1 cellular context compared by ENCODE assay signal in genomic region chr9:113401027-113401792, GRCh38.
A peak's percentile ranks its signal among the peaks of the same experiment; 100 is the strongest.
TF ChIP-seq lines count a peak whose summit lies in the region.

TSS of gene ALAD (minus strand) at chr9:113401284. CDS start at chr9:113393559, 7,725 bp downstream.

TF ChIP-seq in HepG2, 621 proteins besides CTCF, POLR2A, EP300 and RAD21 (continued from another document and continues in another):
- TF ChIP-seq, protein P1, sequence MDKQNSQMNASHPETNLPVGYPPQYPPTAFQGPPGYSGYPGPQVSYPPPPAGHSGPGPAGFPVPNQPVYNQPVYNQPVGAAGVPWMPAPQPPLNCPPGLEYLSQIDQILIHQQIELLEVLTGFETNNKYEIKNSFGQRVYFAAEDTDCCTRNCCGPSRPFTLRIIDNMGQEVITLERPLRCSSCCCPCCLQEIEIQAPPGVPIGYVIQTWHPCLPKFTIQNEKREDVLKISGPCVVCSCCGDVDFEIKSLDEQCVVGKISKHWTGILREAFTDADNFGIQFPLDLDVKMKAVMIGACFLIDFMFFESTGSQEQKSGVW (CRISPR knock-in tag; IDR thresholded peaks at IDR 0.05; ENCODE audit: borderline replicate concordance): no peak
- peak; percentile 82 for TF ChIP-seq ZNF709 (CRISPR knock-in tag; IDR thresholded peaks at IDR 0.05)
- TF ChIP-seq ARID4A (CRISPR knock-in tag; IDR thresholded peaks at IDR 0.05; ENCODE audit: borderline replicate concordance): peak; percentile 91
- no peak for TF ChIP-seq NFKBIZ (CRISPR knock-in tag; IDR thresholded peaks at IDR 0.05)
- no peak for TF ChIP-seq ZNF781 (CRISPR knock-in tag; IDR thresholded peaks at IDR 0.05; ENCODE audit: borderline replicate concordance, not compliant biosample characterization)
- TF ChIP-seq ZNF614 (CRISPR knock-in tag; IDR thresholded peaks at IDR 0.05; ENCODE audit: borderline replicate concordance): peak; percentile 84; the same call in 1 of the 2 replicates
- TF ChIP-seq AGO1 (IDR thresholded peaks at IDR 0.05; ENCODE audit: low read depth, low read length, poor library complexity, severe bottlenecking): no peak
- TF ChIP-seq U2AF1 (optimal IDR thresholded peaks at IDR 0.05; ENCODE audit: low read depth, low read length): peak; percentile 40
- TF ChIP-seq ZNF513 (CRISPR knock-in tag; conservative IDR thresholded peaks at IDR 0.05): no peak
- no peak for TF ChIP-seq CENPX (CRISPR knock-in tag; IDR thresholded peaks at IDR 0.05)
- no peak for TF ChIP-seq MEIS1 (CRISPR knock-in tag; IDR thresholded peaks at IDR 0.05; ENCODE audit: borderline replicate concordance)
- TF ChIP-seq NR1H2 (CRISPR knock-in tag; IDR thresholded peaks at IDR 0.05; ENCODE audit: borderline replicate concordance, low read depth): no peak
- no peak for TF ChIP-seq ZNF567 (CRISPR knock-in tag; IDR thresholded peaks at IDR 0.05; ENCODE audit: borderline replicate concordance)
- peak; percentile 71 for TF ChIP-seq ZIK1 (CRISPR knock-in tag; IDR thresholded peaks at IDR 0.05; ENCODE audit: borderline replicate concordance, low read depth)
- TF ChIP-seq MXD1 (CRISPR knock-in tag; IDR thresholded peaks at IDR 0.05): peak; percentile 55
- TF ChIP-seq ZNF543 (CRISPR knock-in tag; IDR thresholded peaks at IDR 0.05): 0 out of 2 replicates have a peak, but pooled peaks have one; percentile 67
- peak; percentile 62; the same call in 1 of the 2 replicates for TF ChIP-seq BORCS8-MEF2B (CRISPR knock-in tag; IDR thresholded peaks at IDR 0.05)
- peak; percentile 24; the same call in 1 of the 2 replicates for TF ChIP-seq PRDM10 (CRISPR knock-in tag; IDR thresholded peaks at IDR 0.05; ENCODE audit: low read depth)
- TF ChIP-seq GFI1 (CRISPR knock-in tag; IDR thresholded peaks at IDR 0.05; ENCODE audit: borderline replicate concordance): no peak; the same call in 1 of the 2 replicates
- no peak for TF ChIP-seq ZBTB8A (CRISPR knock-in tag; IDR thresholded peaks at IDR 0.05; ENCODE audit: borderline replicate concordance, low read depth)
- no peak for TF ChIP-seq PLRG1 (conservative IDR thresholded peaks at IDR 0.05)
- TF ChIP-seq ZNF235 (CRISPR knock-in tag; IDR thresholded peaks at IDR 0.05; ENCODE audit: borderline replicate concordance): peak; percentile 31; the same call in 1 of the 2 replicates
- peak; percentile 82 for TF ChIP-seq RXRA (CRISPR knock-in tag; IDR thresholded peaks at IDR 0.05)
- peak; percentile 89; the same call in 1 of the 2 replicates for TF ChIP-seq ZSCAN29 (CRISPR knock-in tag; conservative IDR thresholded peaks at IDR 0.05)
- TF ChIP-seq CSRNP2 (CRISPR knock-in tag; conservative IDR thresholded peaks at IDR 0.05; ENCODE audit: low read depth): no peak
- TF ChIP-seq ZBTB42 (CRISPR knock-in tag; IDR thresholded peaks at IDR 0.05): peak; percentile 83
- no peak for TF ChIP-seq ZNF549 (CRISPR knock-in tag; IDR thresholded peaks at IDR 0.05)
- no peak for TF ChIP-seq ZSCAN12 (CRISPR knock-in tag; IDR thresholded peaks at IDR 0.05)
- no peak for TF ChIP-seq PHB2 (IDR thresholded peaks at IDR 0.05; ENCODE audit: partially characterized antibody)
- TF ChIP-seq ZFP36 (IDR thresholded peaks at IDR 0.05; ENCODE audit: borderline replicate concordance, low read depth, low read length, partially characterized antibody): no peak
- no peak for TF ChIP-seq GTF3A (CRISPR knock-in tag; conservative IDR thresholded peaks at IDR 0.05)
- TF ChIP-seq, protein P2, sequence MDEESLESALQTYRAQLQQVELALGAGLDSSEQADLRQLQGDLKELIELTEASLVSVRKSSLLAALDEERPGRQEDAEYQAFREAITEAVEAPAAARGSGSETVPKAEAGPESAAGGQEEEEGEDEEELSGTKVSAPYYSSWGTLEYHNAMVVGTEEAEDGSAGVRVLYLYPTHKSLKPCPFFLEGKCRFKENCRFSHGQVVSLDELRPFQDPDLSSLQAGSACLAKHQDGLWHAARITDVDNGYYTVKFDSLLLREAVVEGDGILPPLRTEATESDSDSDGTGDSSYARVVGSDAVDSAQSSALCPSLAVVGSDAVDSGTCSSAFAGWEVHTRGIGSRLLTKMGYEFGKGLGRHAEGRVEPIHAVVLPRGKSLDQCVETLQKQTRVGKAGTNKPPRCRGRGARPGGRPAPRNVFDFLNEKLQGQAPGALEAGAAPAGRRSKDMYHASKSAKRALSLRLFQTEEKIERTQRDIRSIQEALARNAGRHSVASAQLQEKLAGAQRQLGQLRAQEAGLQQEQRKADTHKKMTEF (CRISPR knock-in tag; IDR thresholded peaks at IDR 0.05): peak; percentile 95
- TF ChIP-seq, protein P3, sequence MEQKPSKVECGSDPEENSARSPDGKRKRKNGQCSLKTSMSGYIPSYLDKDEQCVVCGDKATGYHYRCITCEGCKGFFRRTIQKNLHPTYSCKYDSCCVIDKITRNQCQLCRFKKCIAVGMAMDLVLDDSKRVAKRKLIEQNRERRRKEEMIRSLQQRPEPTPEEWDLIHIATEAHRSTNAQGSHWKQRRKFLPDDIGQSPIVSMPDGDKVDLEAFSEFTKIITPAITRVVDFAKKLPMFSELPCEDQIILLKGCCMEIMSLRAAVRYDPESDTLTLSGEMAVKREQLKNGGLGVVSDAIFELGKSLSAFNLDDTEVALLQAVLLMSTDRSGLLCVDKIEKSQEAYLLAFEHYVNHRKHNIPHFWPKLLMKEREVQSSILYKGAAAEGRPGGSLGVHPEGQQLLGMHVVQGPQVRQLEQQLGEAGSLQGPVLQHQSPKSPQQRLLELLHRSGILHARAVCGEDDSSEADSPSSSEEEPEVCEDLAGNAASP (CRISPR knock-in tag; IDR thresholded peaks at IDR 0.05; ENCODE audit: borderline replicate concordance): peak; percentile 44; the same call in 1 of the 2 replicates
- no peak for TF ChIP-seq AHR (CRISPR knock-in tag; IDR thresholded peaks at IDR 0.05)
- no peak for TF ChIP-seq GMEB2 (CRISPR knock-in tag; IDR thresholded peaks at IDR 0.05; ENCODE audit: low read depth)
- no peak for TF ChIP-seq ZNF678 (CRISPR knock-in tag; IDR thresholded peaks at IDR 0.05)
- peak; percentile 71; the same call in 1 of the 2 replicates for TF ChIP-seq ZNF280B (CRISPR knock-in tag; IDR thresholded peaks at IDR 0.05; ENCODE audit: borderline replicate concordance)
- TF ChIP-seq ELF3 (CRISPR knock-in tag; IDR thresholded peaks at IDR 0.05): peak; percentile 92
- TF ChIP-seq, protein P4, sequence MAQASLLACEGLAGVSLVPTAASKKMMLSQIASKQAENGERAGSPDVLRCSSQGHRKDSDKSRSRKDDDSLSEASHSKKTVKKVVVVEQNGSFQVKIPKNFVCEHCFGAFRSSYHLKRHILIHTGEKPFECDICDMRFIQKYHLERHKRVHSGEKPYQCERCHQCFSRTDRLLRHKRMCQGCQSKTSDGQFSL (CRISPR knock-in tag; IDR thresholded peaks at IDR 0.05): peak; percentile 95
